28 cellular contexts compared by ENCODE assay signal in the genomic region with DNA sequence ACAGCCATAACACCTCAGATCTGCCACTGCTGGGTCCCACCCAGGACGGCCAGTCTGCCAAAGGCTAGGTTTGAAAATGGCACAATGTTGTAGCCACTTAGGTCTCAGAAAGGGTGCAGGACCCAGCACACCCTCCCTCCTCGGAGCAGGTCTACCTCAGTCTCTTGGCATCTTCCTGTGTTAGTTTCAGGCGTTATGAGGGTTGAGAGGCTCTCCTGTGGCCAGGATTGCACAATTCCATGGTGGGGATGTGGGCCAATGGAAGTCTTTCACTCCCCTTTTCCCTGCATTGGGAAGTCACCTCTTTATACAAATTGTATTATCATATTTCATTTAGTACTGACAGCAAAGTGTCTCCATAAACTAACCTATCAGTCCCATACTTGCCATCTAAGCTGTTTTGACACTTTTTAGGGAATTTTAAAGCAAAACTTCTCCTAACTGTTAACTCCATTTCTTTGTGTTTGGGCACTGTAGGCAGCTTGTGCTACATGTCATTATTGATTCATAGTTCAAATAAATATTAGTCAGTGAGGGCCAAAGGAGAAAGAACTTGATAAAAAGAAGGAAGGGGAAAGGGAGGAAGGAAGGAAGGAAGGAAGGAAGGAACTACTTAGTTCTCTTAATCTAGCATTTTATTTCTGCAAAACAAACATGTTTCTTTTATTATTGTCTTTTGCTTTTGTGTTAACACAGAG.
"Had no signal": no experiment of that assay in that cellular context is flagged by ENCODE, and none has a peak within 500 bp of the region (broad histone marks: within the 10 kb centered on the region; RNA-seq: fewer than 3 reads in every experiment).

No MANE protein-coding gene starts in this region.

- H3K27ac ChIP-seq: adrenal gland, breast epithelium, SJCRH30, WERI-Rb-1 had no signal

- H3K9ac ChIP-seq: SK-N-SH had no signal

- H3K27me3 ChIP-seq: adrenal gland, breast epithelium, SJCRH30 had no signal

- H3K4me2 ChIP-seq: SK-N-SH had no signal

- H3K4me3 ChIP-seq: adrenal gland, breast epithelium, SJCRH30 had no signal

- H3K4me1 ChIP-seq: adrenal gland, breast epithelium, SJCRH30 had no signal

- ATAC-seq: activated CD4-positive, CD25-positive, alpha-beta regulatory T cell treated with anti-CD3 and anti-CD28 coated beads, Interleukin-2, amount 50 U/mL, for 24 hours; activated CD8-positive, alpha-beta T cell treated with anti-CD3 and anti-CD28 coated beads for 36 hours; Panc1 had no signal

- DNase-seq: activated CD4-positive, alpha-beta T cell treated with anti-CD3 and anti-CD28 coated beads for 4 hours; activated CD8-positive, alpha-beta memory T cell treated with anti-CD3 and anti-CD28 coated beads, Interleukin-2, amount 50 U/mL, for 4 hours; activated CD8-positive, alpha-beta T cell treated with anti-CD3 and anti-CD28 coated beads for 36 hours; activated naive CD4-positive, alpha-beta T cell treated with anti-CD3 and anti-CD28 coated beads, Interleukin-2, amount 50 U/mL, for 16 hours; activated naive CD8-positive, alpha-beta T cell treated with anti-CD3 and anti-CD28 coated beads, Interleukin-2, amount 10 ng/mL, durations not matched to agents 7 days and 5 days; activated T-cell treated with anti-CD3 and anti-CD28 coated beads, Interleukin-2, amount 50 U/mL, for 1 hour; adrenal gland; anterior cingulate cortex; central memory CD4-positive, alpha-beta T cell; Karpas-422; MM.1S; NCI-H1105; NCI-H1436; NCI-H1694 treated with DMSO at 0.1 percent for 48 hours; NCI-H2029 treated with DMSO at 0.1 percent for 48 hours; NCI-H345; NCI-H510A; NCI-H526 treated with DMSO at 0.1 percent for 48 hours; NCI-H82; Right ventricle myocardium superior; RPMI8226; SJCRH30; SK-N-SH; T-helper 1 cell; WERI-Rb-1 had no signal

- H3K36me3 ChIP-seq: adrenal gland, breast epithelium, SJCRH30, WERI-Rb-1 had no signal
